In genomic region chr12:124680863-124681778, GRCh38 we compare ENCODE assay signal across 8 cellular contexts.
DNase-seq lines count a peak whose midpoint lies in the region; ATAC-seq and TF ChIP-seq lines count a peak whose summit lies in the region.

No MANE protein-coding gene starts in this region.

- peaks cover 82% of the 10 kb centered on the region for H3K4me1 Mint-ChIP-seq in neural crest cell

- TF ChIP-seq POLR2A in esophagus squamous epithelium (IDR thresholded peaks at IDR 0.05) = no peak

- H3K4me3 Mint-ChIP-seq in neural crest cell = peak overlapping the region; percentile 82

- peak overlapping the region; percentile 89 for H3K27ac ChIP-seq in GM23248
- peak overlapping the region; percentile 74 for H3K27ac ChIP-seq in SJSA1
- peak overlapping the region; percentile 78 to 90 (median 84) for H3K27ac ChIP-seq in esophagus squamous epithelium

- peaks cover 35% of the 10 kb centered on the region for H3F3A ChIP-seq in GM23248 (ENCODE audit: insufficient read depth)

- H3K79me2 ChIP-seq in GM23248 (ENCODE audit: insufficient read depth) = no peaks in the 10 kb centered on the region

- no peak for ATAC-seq in GM21381 (IDR thresholded peaks at IDR 0.05; ENCODE audit: unreplicated experiment)

- H3K9me3 ChIP-seq in GM23248 (ENCODE audit: low read depth) = no peaks in the 10 kb centered on the region
- no peaks in the 10 kb centered on the region for H3K9me3 ChIP-seq in SJSA1 (replicated peaks)
- no peaks in the 10 kb centered on the region for H3K9me3 ChIP-seq in esophagus squamous epithelium

- peak overlapping the region; percentile 32 for H3K27ac Mint-ChIP-seq in neural crest cell (ENCODE audit: unreplicated experiment)

- H3K4me3 ChIP-seq in GM23248 = peak overlapping the region; percentile 11
- H3K4me3 ChIP-seq in SJSA1 = no peak overlapping the region
- H3K4me3 ChIP-seq in esophagus squamous epithelium = no peak overlapping the region

- WGBS in GM23248 (ENCODE audit: low coverage in 1 of 2, low lambda C conversion rate in 2 of 2, missing lambda C conversion rate in 2 of 2), 2 experiments = 41 to 42% methylated on average over 20 to 21 of the region's 21 CpGs
- 62 to 83% methylated on average over 10 to 11 of the region's 21 CpGs for WGBS in esophagus squamous epithelium, 2 donors

- peak overlapping the region; percentile 64 for H3K4me2 ChIP-seq in GM23248 (ENCODE audit: unreplicated experiment)

- H3K27me3 ChIP-seq in GM23248 (replicated peaks; ENCODE audit: insufficient read depth) = no peaks in the 10 kb centered on the region
- no peaks in the 10 kb centered on the region for H3K27me3 ChIP-seq in SJSA1 (replicated peaks)
- H3K27me3 ChIP-seq in esophagus squamous epithelium = no peaks in the 10 kb centered on the region

- peaks cover 45% of the 10 kb centered on the region for H3K4me1 ChIP-seq in GM23248 (ENCODE audit: insufficient read depth)
- H3K4me1 ChIP-seq in SJSA1 (replicated peaks) = peaks cover 97% of the 10 kb centered on the region
- peaks cover 52 to 95% (median 61%) of the 10 kb centered on the region in 3 donors for H3K4me1 ChIP-seq in esophagus squamous epithelium

- H4K20me1 ChIP-seq in GM23248 (ENCODE audit: insufficient read depth) = no peaks in the 10 kb centered on the region

- H3K9me2 ChIP-seq in GM23248 (ENCODE audit: insufficient read depth) = no peaks in the 10 kb centered on the region

- peak overlapping the region; percentile 77 for H3K9ac ChIP-seq in GM23248

- H3K36me3 ChIP-seq in GM23248 (ENCODE audit: low read depth) (no peaks in the 10 kb centered on the region), SJSA1 (no peaks in the 10 kb centered on the region), esophagus squamous epithelium (no peaks in the 10 kb centered on the region)

- intact Hi-C loops in esophagus squamous epithelium (cut with DNase I) = loop anchor here (10.0 kb wide), 1 partner anchor 106 kb away; no protein-coding TSS in a partner anchor

- no peaks in the 10 kb centered on the region for H3K36me3 Mint-ChIP-seq in neural crest cell (ENCODE audit: low read depth)

- H3K27me3 Mint-ChIP-seq in neural crest cell (ENCODE audit: low read depth) = peaks cover 71% of the 10 kb centered on the region

- no peaks in the 10 kb centered on the region for H3K9me3 Mint-ChIP-seq in neural crest cell

- in situ Hi-C loops in GM23248 (cut with MboI) = no loop called here

- DNase-seq in AG20443 (ENCODE audit: low spot score) (peak; percentile 92), GM23248 (peak; percentile 99), SJSA1 (ENCODE audit: low read depth in 1 of 2, low spot score in 2 of 2) (peak; percentile 82 to 85), esophagus squamous epithelium (lab: John Stamatoyannopoulos, UW) (no peak), neural crest cell (ENCODE audit: low read depth, low spot score) (peak; percentile 53), DMS79 treated with DMSO at 0.1 percent for 48 hours (lab: John Stamatoyannopoulos, UW) (no peak), NCI-H524 treated with DMSO at 0.1 percent for 48 hours (lab: John Stamatoyannopoulos, UW) (no peak)

- TF ChIP-seq CTCF in esophagus squamous epithelium (IDR thresholded peaks at IDR 0.05) (peak in 3 of 6 experiments; percentile 7 to 38 (median 37)), neural crest cell (conservative IDR thresholded peaks at IDR 0.05) (peak; percentile 33)

- H2AFZ ChIP-seq in GM23248 = peak overlapping the region; percentile 40

Comparison
In these comparisons a context has a peak if more than half of its experiments do, and no peak if none do; other contexts are left out.
1. DNase-seq: peak in AG20443 (single experiment), GM23248 (single experiment), SJSA1 (2 of 2) and neural crest cell (single experiment); none in esophagus squamous epithelium (single experiment), DMS79 treated with DMSO at 0.1 percent for 48 hours (single experiment) and NCI-H524 treated with DMSO at 0.1 percent for 48 hours (single experiment).
2. Peak in every context shown above with its lines, with median percentiles within 50 percentile points of each other: H3K27ac ChIP-seq.